Comparison of ENCODE assay signal across 1 cellular context in the genomic region with DNA sequence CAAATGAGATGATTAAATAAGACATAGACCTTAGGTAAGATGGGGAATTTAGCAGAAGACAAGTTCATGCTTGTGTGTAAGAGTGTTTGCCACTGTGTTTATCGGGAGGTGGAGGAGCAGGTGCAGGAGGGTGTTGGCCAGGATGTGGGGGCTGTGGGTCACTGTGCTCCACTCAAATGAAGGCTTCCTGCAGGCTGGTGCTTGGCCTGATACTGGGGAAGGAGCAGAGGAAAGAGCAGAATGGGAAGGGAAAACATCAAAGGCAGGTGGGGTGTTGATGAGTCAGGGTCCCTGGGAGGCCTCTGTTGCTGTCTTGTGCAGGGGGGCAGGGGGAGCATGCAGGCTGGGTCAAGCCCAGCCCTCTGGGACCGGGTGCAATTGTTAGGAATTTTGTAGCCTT.
TF ChIP-seq lines count a peak whose summit lies in the region.

No MANE protein-coding gene starts in this region.

TF ChIP-seq in WTC11, 78 proteins besides CTCF, POLR2A, EP300 and RAD21 (continued from another document):
- TF ChIP-seq, protein P1, sequence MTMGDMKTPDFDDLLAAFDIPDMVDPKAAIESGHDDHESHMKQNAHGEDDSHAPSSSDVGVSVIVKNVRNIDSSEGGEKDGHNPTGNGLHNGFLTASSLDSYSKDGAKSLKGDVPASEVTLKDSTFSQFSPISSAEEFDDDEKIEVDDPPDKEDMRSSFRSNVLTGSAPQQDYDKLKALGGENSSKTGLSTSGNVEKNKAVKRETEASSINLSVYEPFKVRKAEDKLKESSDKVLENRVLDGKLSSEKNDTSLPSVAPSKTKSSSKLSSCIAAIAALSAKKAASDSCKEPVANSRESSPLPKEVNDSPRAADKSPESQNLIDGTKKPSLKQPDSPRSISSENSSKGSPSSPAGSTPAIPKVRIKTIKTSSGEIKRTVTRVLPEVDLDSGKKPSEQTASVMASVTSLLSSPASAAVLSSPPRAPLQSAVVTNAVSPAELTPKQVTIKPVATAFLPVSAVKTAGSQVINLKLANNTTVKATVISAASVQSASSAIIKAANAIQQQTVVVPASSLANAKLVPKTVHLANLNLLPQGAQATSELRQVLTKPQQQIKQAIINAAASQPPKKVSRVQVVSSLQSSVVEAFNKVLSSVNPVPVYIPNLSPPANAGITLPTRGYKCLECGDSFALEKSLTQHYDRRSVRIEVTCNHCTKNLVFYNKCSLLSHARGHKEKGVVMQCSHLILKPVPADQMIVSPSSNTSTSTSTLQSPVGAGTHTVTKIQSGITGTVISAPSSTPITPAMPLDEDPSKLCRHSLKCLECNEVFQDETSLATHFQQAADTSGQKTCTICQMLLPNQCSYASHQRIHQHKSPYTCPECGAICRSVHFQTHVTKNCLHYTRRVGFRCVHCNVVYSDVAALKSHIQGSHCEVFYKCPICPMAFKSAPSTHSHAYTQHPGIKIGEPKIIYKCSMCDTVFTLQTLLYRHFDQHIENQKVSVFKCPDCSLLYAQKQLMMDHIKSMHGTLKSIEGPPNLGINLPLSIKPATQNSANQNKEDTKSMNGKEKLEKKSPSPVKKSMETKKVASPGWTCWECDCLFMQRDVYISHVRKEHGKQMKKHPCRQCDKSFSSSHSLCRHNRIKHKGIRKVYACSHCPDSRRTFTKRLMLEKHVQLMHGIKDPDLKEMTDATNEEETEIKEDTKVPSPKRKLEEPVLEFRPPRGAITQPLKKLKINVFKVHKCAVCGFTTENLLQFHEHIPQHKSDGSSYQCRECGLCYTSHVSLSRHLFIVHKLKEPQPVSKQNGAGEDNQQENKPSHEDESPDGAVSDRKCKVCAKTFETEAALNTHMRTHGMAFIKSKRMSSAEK (CRISPR knock-in tag; IDR thresholded peaks at IDR 0.05; ENCODE audit: borderline replicate concordance) = no peak
- no peak for TF ChIP-seq CREB1 (CRISPR knock-in tag; IDR thresholded peaks at IDR 0.05)
- TF ChIP-seq, protein P2, sequence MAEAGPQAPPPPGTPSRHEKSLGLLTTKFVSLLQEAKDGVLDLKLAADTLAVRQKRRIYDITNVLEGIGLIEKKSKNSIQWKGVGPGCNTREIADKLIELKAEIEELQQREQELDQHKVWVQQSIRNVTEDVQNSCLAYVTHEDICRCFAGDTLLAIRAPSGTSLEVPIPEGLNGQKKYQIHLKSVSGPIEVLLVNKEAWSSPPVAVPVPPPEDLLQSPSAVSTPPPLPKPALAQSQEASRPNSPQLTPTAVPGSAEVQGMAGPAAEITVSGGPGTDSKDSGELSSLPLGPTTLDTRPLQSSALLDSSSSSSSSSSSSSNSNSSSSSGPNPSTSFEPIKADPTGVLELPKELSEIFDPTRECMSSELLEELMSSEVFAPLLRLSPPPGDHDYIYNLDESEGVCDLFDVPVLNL (CRISPR knock-in tag; IDR thresholded peaks at IDR 0.05; ENCODE audit: borderline replicate concordance, low read depth) = no peak
- TF ChIP-seq CBFB (CRISPR knock-in tag; IDR thresholded peaks at IDR 0.05; ENCODE audit: low read depth) = no peak
- TF ChIP-seq, protein P3, sequence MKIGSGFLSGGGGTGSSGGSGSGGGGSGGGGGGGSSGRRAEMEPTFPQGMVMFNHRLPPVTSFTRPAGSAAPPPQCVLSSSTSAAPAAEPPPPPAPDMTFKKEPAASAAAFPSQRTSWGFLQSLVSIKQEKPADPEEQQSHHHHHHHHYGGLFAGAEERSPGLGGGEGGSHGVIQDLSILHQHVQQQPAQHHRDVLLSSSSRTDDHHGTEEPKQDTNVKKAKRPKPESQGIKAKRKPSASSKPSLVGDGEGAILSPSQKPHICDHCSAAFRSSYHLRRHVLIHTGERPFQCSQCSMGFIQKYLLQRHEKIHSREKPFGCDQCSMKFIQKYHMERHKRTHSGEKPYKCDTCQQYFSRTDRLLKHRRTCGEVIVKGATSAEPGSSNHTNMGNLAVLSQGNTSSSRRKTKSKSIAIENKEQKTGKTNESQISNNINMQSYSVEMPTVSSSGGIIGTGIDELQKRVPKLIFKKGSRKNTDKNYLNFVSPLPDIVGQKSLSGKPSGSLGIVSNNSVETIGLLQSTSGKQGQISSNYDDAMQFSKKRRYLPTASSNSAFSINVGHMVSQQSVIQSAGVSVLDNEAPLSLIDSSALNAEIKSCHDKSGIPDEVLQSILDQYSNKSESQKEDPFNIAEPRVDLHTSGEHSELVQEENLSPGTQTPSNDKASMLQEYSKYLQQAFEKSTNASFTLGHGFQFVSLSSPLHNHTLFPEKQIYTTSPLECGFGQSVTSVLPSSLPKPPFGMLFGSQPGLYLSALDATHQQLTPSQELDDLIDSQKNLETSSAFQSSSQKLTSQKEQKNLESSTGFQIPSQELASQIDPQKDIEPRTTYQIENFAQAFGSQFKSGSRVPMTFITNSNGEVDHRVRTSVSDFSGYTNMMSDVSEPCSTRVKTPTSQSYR (CRISPR knock-in tag; IDR thresholded peaks at IDR 0.05) = no peak
- TF ChIP-seq NFYB (CRISPR knock-in tag; conservative IDR thresholded peaks at IDR 0.05; ENCODE audit: low read depth) = no peak
- TF ChIP-seq, protein P4, sequence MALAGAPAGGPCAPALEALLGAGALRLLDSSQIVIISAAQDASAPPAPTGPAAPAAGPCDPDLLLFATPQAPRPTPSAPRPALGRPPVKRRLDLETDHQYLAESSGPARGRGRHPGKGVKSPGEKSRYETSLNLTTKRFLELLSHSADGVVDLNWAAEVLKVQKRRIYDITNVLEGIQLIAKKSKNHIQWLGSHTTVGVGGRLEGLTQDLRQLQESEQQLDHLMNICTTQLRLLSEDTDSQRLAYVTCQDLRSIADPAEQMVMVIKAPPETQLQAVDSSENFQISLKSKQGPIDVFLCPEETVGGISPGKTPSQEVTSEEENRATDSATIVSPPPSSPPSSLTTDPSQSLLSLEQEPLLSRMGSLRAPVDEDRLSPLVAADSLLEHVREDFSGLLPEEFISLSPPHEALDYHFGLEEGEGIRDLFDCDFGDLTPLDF (CRISPR knock-in tag; IDR thresholded peaks at IDR 0.05) = no peak
- no peak for TF ChIP-seq RORB (CRISPR knock-in tag; IDR thresholded peaks at IDR 0.05)
